ENCODE assay signal across 21 cellular contexts in genomic region chr2:127471286-127471983, GRCh38. TPM values are rescaled to one million over a fixed set of nuclear protein-coding genes. Genes with fewer than 3 reads are reported as not detected.
DNase-seq lines count a peak whose midpoint lies in the region; ATAC-seq, FAIRE-seq and TF ChIP-seq lines count a peak whose summit lies in the region.
"Had no signal": no experiment of that assay in that cellular context is flagged by ENCODE, and none has a peak within 500 bp of the region (broad histone marks: within the 10 kb centered on the region; RNA-seq: fewer than 3 reads in every experiment).

No MANE protein-coding gene starts in this region.

- peak overlapping the region; percentile 20 to 43 (median 39) for H3K27ac ChIP-seq in transverse colon
- no peak overlapping the region for H3K27ac ChIP-seq in kidney (ENCODE audit: low read depth in 2 of 2, low read length in 2 of 2)
- H3K27ac ChIP-seq: A549 had no signal

- H3K4me1 ChIP-seq in mucosa of descending colon (ENCODE audit: low read depth): peaks cover 16% of the 10 kb centered on the region
- H3K4me1 ChIP-seq in transverse colon: peaks cover 0 to 18% (median 2%) of the 10 kb centered on the region in 4 donors
- H3K4me1 ChIP-seq in kidney (ENCODE audit: control insufficient read depth in 1 of 2, insufficient read depth in 1 of 2, low read depth in 1 of 2, low read length in 2 of 2): peaks cover 0 to under 1% of the 10 kb centered on the region in 2 donors

- H3K9me3 ChIP-seq in mucosa of descending colon: peaks cover 2% of the 10 kb centered on the region
- H3K9me3 ChIP-seq in transverse colon: no peaks in the 10 kb centered on the region
- H3K9me3 ChIP-seq in kidney (ENCODE audit: control insufficient read depth in 1 of 2, low read length in 2 of 2): peaks cover 0 to 6% of the 10 kb centered on the region in 2 donors

- intact Hi-C loops in left colon (cut with DNase I, micrococcal nuclease): loop anchor here in 1 of 2 donors (10.0 kb wide), 1 partner anchor 147 kb away; no protein-coding TSS in a partner anchor
- intact Hi-C loops in mucosa of descending colon (cut with DNase I, micrococcal nuclease): loop anchor here (10.0 kb wide), 2 partner anchors 137 to 147 kb away; no protein-coding TSS in a partner anchor
- intact Hi-C loops in transverse colon (cut with DNase I; ENCODE audit: low total_unique reads): no loop called here
- intact Hi-C loops in kidney (cut with DNase I): no loop called here

- H3K9ac ChIP-seq in kidney (ENCODE audit: low read length in 2 of 2): no peak overlapping the region

- no peak for TF ChIP-seq POLR2A in transverse colon (IDR thresholded peaks at IDR 0.05)

- peak; percentile 16 for DNase-seq in NCI-H526 treated with DMSO at 0.1 percent for 48 hours (lab: John Stamatoyannopoulos, UW)
- peak; percentile 35 to 45 for DNase-seq in left colon
- DNase-seq in mucosa of descending colon: peak in 1 of 3 donors; percentile 66
- DNase-seq in transverse colon: peak; percentile 45
- no peak for DNase-seq in GF-D8 (lab: John Stamatoyannopoulos, UW)
- DNase-seq in kidney: no peak
- DNase-seq: CD8-positive, alpha-beta T cell; COR-L47; DMS153; DMS79 treated with DMSO at 0.1 percent for 48 hours; EL; GOT3; H9 had no signal

- no peaks in the 10 kb centered on the region for H3K36me3 ChIP-seq in mucosa of descending colon (ENCODE audit: low read depth)
- no peaks in the 10 kb centered on the region for H3K36me3 ChIP-seq in transverse colon
- H3K36me3 ChIP-seq in kidney (ENCODE audit: control insufficient read depth in 1 of 2, insufficient read depth in 2 of 2, low read length in 2 of 2): peaks cover 5% of the 10 kb centered on the region in 2 donors

- no peaks in the 10 kb centered on the region for H3K27me3 ChIP-seq in transverse colon

- H3K4me3 ChIP-seq in mucosa of descending colon (no peak overlapping the region), transverse colon (no peak overlapping the region), kidney (ENCODE audit: low read length in 2 of 2) (no peak overlapping the region)
- H3K4me3 ChIP-seq: A549 had no signal

- no peak for TF ChIP-seq CTCF in mucosa of descending colon (IDR thresholded peaks at IDR 0.05)
- TF ChIP-seq CTCF in transverse colon (IDR thresholded peaks at IDR 0.05): no peak
- no peak for TF ChIP-seq CTCF in kidney (IDR thresholded peaks at IDR 0.05; ENCODE audit: borderline replicate concordance, extremely low read depth, insufficient read depth)

- in situ Hi-C loops in transverse colon (cut with MboI; ENCODE audit: low pct_ligation_motif_present in 1 of 4, low pct_unique_long_range_greater_than_20kb in 1 of 4, low sequenced_read_pairs in 3 of 4): no loop called here

- ATAC-seq in left colon (peak; percentile 91), mucosa of descending colon (peak; percentile 90), HG03469 (IDR thresholded peaks at IDR 0.05; ENCODE audit: unreplicated experiment) (no peak)
- ATAC-seq: CD8-positive, alpha-beta T cell had no signal

- 71 to 79% methylated on average over 4 of the region's 4 CpGs for WGBS in transverse colon (ENCODE audit: low coverage in 1 of 2), 2 donors

- TF ChIP-seq EP300 in transverse colon (IDR thresholded peaks at IDR 0.05; ENCODE audit: low read depth): no peak

- no peak for FAIRE-seq in kidney (lab: Jason Lieb, UNC)
- FAIRE-seq: A549, D721Med, G401.6, GM12892 had no signal

RNA-seq across cellular contexts. Expression of gene PROC, which starts 53.2 kb away (rescaled TPM):
- total RNA-seq in left colon (1 to 10 TPM; 2.9 to 3.6 TPM), mucosa of descending colon (1 to 10 TPM in 1 of 3 donors, under 1 TPM in 2; 0.80 to 3.6 (median 0.95) TPM), transverse colon (1 to 10 TPM in 2 of 4 donors, not detected in 2; 2.9 to 3.0 TPM), kidney (5.9 TPM)
- 51.0 TPM for polyA plus RNA-seq in kidney (ENCODE audit: insufficient read depth, low read depth, low replicate concordance)
- total RNA-seq: HT1080 had no signal
- polyA plus RNA-seq: AG04450, CD14-positive monocyte had no signal

RNA-seq across cellular contexts. Expression of gene IWS1, which starts 54.9 kb away (rescaled TPM):
- total RNA-seq in left colon (10 to 100 TPM; 32.9 to 39.5 TPM), mucosa of descending colon (10 to 100 TPM; 32.3 to 38.4 (median 33.2) TPM), transverse colon (100 to 1,000 TPM in 1 of 4 donors, 10 to 100 TPM in 3; 27.3 to 139 (median 45.4) TPM), kidney (35.8 TPM)
- polyA plus RNA-seq in kidney (ENCODE audit: insufficient read depth, low read depth, low replicate concordance): 29.8 TPM

Comparison
In these comparisons a context has a peak if more than half of its experiments do, and no peak if none do; other contexts are left out.
1. DNase-seq: peak in NCI-H526 treated with DMSO at 0.1 percent for 48 hours (single experiment), left colon (2 of 2) and transverse colon (single experiment); none in GF-D8 (single experiment) and kidney (single experiment).
2. H3K27ac ChIP-seq: peak in transverse colon (4 of 4); none in kidney (0 of 2).
3. intact Hi-C loops: an anchor here in mucosa of descending colon (10.0 kb wide); none called in transverse colon and kidney.